ENCODE assay signal across 12 cellular contexts in genomic region chr7:96388166-96388565, GRCh38.
DNase-seq lines count a peak whose midpoint lies in the region; FAIRE-seq and TF ChIP-seq lines count a peak whose summit lies in the region.
"Had no signal": no experiment of that assay in that cellular context is flagged by ENCODE, and none has a peak within 500 bp of the region (broad histone marks: within the 10 kb centered on the region; RNA-seq: fewer than 3 reads in every experiment).

No MANE protein-coding gene starts in this region.

- H3K9me3 Mint-ChIP-seq in HFFc6: no peaks in the 10 kb centered on the region
- H3K9me3 Mint-ChIP-seq: activated B cell treated with CpG ODN at 0.5 μM for 24 hours, neural crest cell had no signal

- H3K27ac ChIP-seq in SJSA1 (peak overlapping the region; percentile 85), small intestine (ENCODE audit: low read depth in 1 of 2, low read length in 1 of 2) (no peak overlapping the region), Peyer's patch (no peak overlapping the region)

- no peaks in the 10 kb centered on the region for H3K36me3 Mint-ChIP-seq in HFFc6 (ENCODE audit: low read depth)

- H3K4me3 Mint-ChIP-seq in HFFc6: peak overlapping the region; percentile 72; the same call in 1 of the 2 replicates
- H3K4me3 Mint-ChIP-seq: activated B cell treated with CpG ODN at 0.5 μM for 24 hours; activated T-helper 17 cell treated with anti-CD3 and anti-CD28 coated beads, Interleukin-2, amount 50 U/mL, for 72 hours; neural crest cell had no signal

- no peak overlapping the region for H3K4me3 ChIP-seq in SJSA1
- no peak overlapping the region for H3K4me3 ChIP-seq in fibroblast of the aortic adventitia (ENCODE audit: low read depth, low read length)
- no peak overlapping the region for H3K4me3 ChIP-seq in small intestine (ENCODE audit: low read depth in 1 of 2, low read length in 2 of 2)
- H3K4me3 ChIP-seq in Peyer's patch: no peak overlapping the region

- peaks cover 4% of the 10 kb centered on the region for H3K27me3 Mint-ChIP-seq in HFFc6 (ENCODE audit: insufficient read depth)

- TF ChIP-seq CTCF in HFFc6 (IDR thresholded peaks at IDR 0.05) (no peak), fibroblast of the aortic adventitia (IDR thresholded peaks at IDR 0.05; ENCODE audit: insufficient read depth, low read length) (no peak), Peyer's patch (IDR thresholded peaks at IDR 0.05) (no peak)

- H3K4me1 ChIP-seq in SJSA1 (replicated peaks): peaks cover 17% of the 10 kb centered on the region
- no peaks in the 10 kb centered on the region for H3K4me1 ChIP-seq in small intestine (ENCODE audit: control insufficient read depth in 2 of 2, insufficient read depth in 1 of 2, low read depth in 1 of 2, low read length in 1 of 2)
- H3K4me1 ChIP-seq in Peyer's patch: no peaks in the 10 kb centered on the region

- H3K27me3 ChIP-seq in SJSA1 (replicated peaks) (no peaks in the 10 kb centered on the region), small intestine (ENCODE audit: control insufficient read depth in 2 of 2, insufficient read depth in 2 of 2, low read length in 2 of 2) (no peaks in the 10 kb centered on the region), Peyer's patch (no peaks in the 10 kb centered on the region)

- TF ChIP-seq POLR2A in Peyer's patch (IDR thresholded peaks at IDR 0.05): no peak

- no peak for FAIRE-seq in small intestine (lab: Jason Lieb, UNC)

- H3K36me3 ChIP-seq in SJSA1 (no peaks in the 10 kb centered on the region), small intestine (ENCODE audit: control insufficient read depth in 2 of 2, insufficient read depth in 2 of 2, low read length in 2 of 2) (no peaks in the 10 kb centered on the region), Peyer's patch (no peaks in the 10 kb centered on the region)

- no peaks in the 10 kb centered on the region for H3K9me3 ChIP-seq in SJSA1 (replicated peaks)
- H3K9me3 ChIP-seq in small intestine (ENCODE audit: control insufficient read depth, low read depth): no peaks in the 10 kb centered on the region
- no peaks in the 10 kb centered on the region for H3K9me3 ChIP-seq in Peyer's patch

- 15 to 33% (median 22%) methylated on average over 2 of the region's 2 CpGs for WGBS in small intestine, 3 donors

- peak overlapping the region; percentile 94 for H3K27ac Mint-ChIP-seq in HFFc6
- H3K27ac Mint-ChIP-seq: activated B cell treated with CpG ODN at 0.5 μM for 24 hours; activated T-helper 17 cell treated with anti-CD3 and anti-CD28 coated beads, Interleukin-2, amount 50 U/mL, for 72 hours had no signal

- DNase-seq in HFFc6 (peak; percentile 36), SJSA1 (ENCODE audit: low read depth in 1 of 2, low spot score in 2 of 2) (no peak), fibroblast of the aortic adventitia (ENCODE audit: low read depth) (peak; percentile 71), small intestine (peak; percentile 3), Peyer's patch (no peak), germinal center (ENCODE audit: low spot score) (no peak), anterior cingulate cortex (lab: John Stamatoyannopoulos, UW) (no peak), GF-D8 (lab: John Stamatoyannopoulos, UW) (no peak)
- DNase-seq: activated B cell treated with CpG ODN at 0.5 μM for 24 hours, MM.1S had no signal

- peaks cover 22% of the 10 kb centered on the region for H3K4me1 Mint-ChIP-seq in HFFc6 (ENCODE audit: low read depth)
- H3K4me1 Mint-ChIP-seq: activated B cell treated with CpG ODN at 0.5 μM for 24 hours; activated T-helper 17 cell treated with anti-CD3 and anti-CD28 coated beads, Interleukin-2, amount 50 U/mL, for 72 hours had no signal

Comparison
In these comparisons a context has a peak if more than half of its experiments do, and no peak if none do; other contexts are left out.
1. DNase-seq: peak in HFFc6 (single experiment), fibroblast of the aortic adventitia (single experiment) and small intestine (single experiment); none in SJSA1 (0 of 2), Peyer's patch (0 of 3), germinal center (single experiment), anterior cingulate cortex (0 of 58) and GF-D8 (single experiment).